Comparison of ENCODE assay signal across 12 cellular contexts in genomic region chr18:24054130-24054529, GRCh38. TPM values are rescaled to one million over a fixed set of nuclear protein-coding genes. Genes with fewer than 3 reads are reported as not detected.
DNase-seq lines count a peak whose midpoint lies in the region; TF ChIP-seq lines count a peak whose summit lies in the region.
"Had no signal": no experiment of that assay in that cellular context is flagged by ENCODE, and none has a peak within 500 bp of the region (broad histone marks: within the 10 kb centered on the region; RNA-seq: fewer than 3 reads in every experiment).

No MANE protein-coding gene starts in this region.

- H3K4me2 ChIP-seq in mammary epithelial cell (ENCODE audit: insufficient read depth, low read depth, low read length) (peak overlapping the region; percentile 56), neuronal stem cell (ENCODE audit: insufficient read depth, low read length, poor library complexity, severe bottlenecking) (no peak overlapping the region)

- H3K36me3 Mint-ChIP-seq in MCF 10A (ENCODE audit: insufficient read depth, unreplicated experiment) = no peaks in the 10 kb centered on the region

- H3K27ac Mint-ChIP-seq in MCF 10A (ENCODE audit: low read depth, unreplicated experiment) = no peak overlapping the region

- peaks cover 11% of the 10 kb centered on the region for H3K4me1 Mint-ChIP-seq in MCF 10A (ENCODE audit: insufficient read depth, unreplicated experiment)

- WGBS in mammary epithelial cell (ENCODE audit: low coverage, missing lambda C conversion rate) = 0% methylated on average over 4 of the region's 4 CpGs
- no CpG with 5 or more reads among the region's 4 CpGs for WGBS in neuronal stem cell (ENCODE audit: extremely low coverage in 2 of 2, insufficient read length in 2 of 2, insufficient replicate concordance in 1 of 2), 2 donors

- H3K4me1 ChIP-seq in mammary epithelial cell (ENCODE audit: insufficient read depth, low read length) = peaks cover 52% of the 10 kb centered on the region
- H3K4me1 ChIP-seq in neuronal stem cell (ENCODE audit: control insufficient read depth in 2 of 2, insufficient read depth in 1 of 2, low read depth in 1 of 2, low read length in 2 of 2) = peaks cover 4 to 8% of the 10 kb centered on the region in 2 donors
- H3K4me1 ChIP-seq: psoas muscle had no signal

- peak overlapping the region; percentile 81 for H3K27ac ChIP-seq in mammary epithelial cell (ENCODE audit: insufficient read depth, low read depth, low read length)
- no peak overlapping the region for H3K27ac ChIP-seq in neuronal stem cell (replicated peaks; ENCODE audit: low read length)
- H3K27ac ChIP-seq: BLaER1, psoas muscle had no signal

- no peak overlapping the region for H3K14ac ChIP-seq in neuronal stem cell (ENCODE audit: low read length)

- TF ChIP-seq CTCF in mammary epithelial cell (conservative IDR thresholded peaks at IDR 0.05 in 1 of 2, IDR thresholded peaks at IDR 0.05 in 1 of 2; ENCODE audit: extremely low read depth in 1 of 2, insufficient read depth in 1 of 2, low read depth in 1 of 2, low read length in 2 of 2) (no peak), MCF 10A (IDR thresholded peaks at IDR 0.05; ENCODE audit: unreplicated experiment) (no peak)

- no peak overlapping the region for H4K91ac ChIP-seq in neuronal stem cell (ENCODE audit: low read depth, low read length, poor library complexity)

- H3K79me1 ChIP-seq in neuronal stem cell (ENCODE audit: low read depth, low read length) = peaks cover 2% of the 10 kb centered on the region

- no peak overlapping the region for H2BK15ac ChIP-seq in neuronal stem cell (ENCODE audit: low read length)

- POLR2A ChIA-PET in MCF 10A (lab: Yijun Ruan, JAX) = interaction anchor here (0.7 kb wide), 2 partner anchors 27 to 68 kb away, joined by 3 read pairs; no protein-coding TSS in a partner anchor

- no peaks in the 10 kb centered on the region for H3K36me3 ChIP-seq in mammary epithelial cell (ENCODE audit: insufficient read depth, low read length)
- no peaks in the 10 kb centered on the region for H3K36me3 ChIP-seq in neuronal stem cell (replicated peaks in 1 of 2; ENCODE audit: control insufficient read depth in 2 of 2, insufficient read depth in 2 of 2, low read length in 2 of 2)

- H3K79me2 ChIP-seq in mammary epithelial cell (ENCODE audit: insufficient read depth, low read length) = peaks cover 77% of the 10 kb centered on the region

- no peak overlapping the region for H3K4me3 Mint-ChIP-seq in MCF 10A (ENCODE audit: unreplicated experiment)
- H3K4me3 Mint-ChIP-seq: stimulated activated naive B cell treated with anti-CD40 and anti-IgM and Interleukin-4, amounts not matched to agents 10 μg/mL and 1 μg/mL and 100 μg/mL, for 72 hours had no signal

- no peak overlapping the region for H3K4ac ChIP-seq in neuronal stem cell (ENCODE audit: low read length)

- H2BK120ac ChIP-seq in neuronal stem cell (ENCODE audit: low read depth, low read length) = no peak overlapping the region

- no peaks in the 10 kb centered on the region for H3K9me3 Mint-ChIP-seq in MCF 10A (ENCODE audit: unreplicated experiment)

- no peak overlapping the region for H3K18ac ChIP-seq in neuronal stem cell (ENCODE audit: low read length)

- H3K9me3 ChIP-seq in mammary epithelial cell (replicated peaks; ENCODE audit: insufficient read depth, low read length) (no peaks in the 10 kb centered on the region), neuronal stem cell (replicated peaks in 1 of 2; ENCODE audit: control insufficient read depth in 2 of 2, insufficient read depth in 1 of 2, low read depth in 1 of 2, low read length in 2 of 2) (no peaks in the 10 kb centered on the region)
- H3K9me3 ChIP-seq: psoas muscle had no signal

- H4K8ac ChIP-seq in neuronal stem cell (ENCODE audit: low read depth, low read length) = no peak overlapping the region

- dilution Hi-C loops in mammary epithelial cell (cut with HindIII; ENCODE audit: low sequenced_read_pairs) = no loop called here

- no peak overlapping the region for H2BK12ac ChIP-seq in neuronal stem cell (ENCODE audit: low read length)

- no peaks in the 10 kb centered on the region for H3K27me3 Mint-ChIP-seq in MCF 10A (ENCODE audit: insufficient read depth, unreplicated experiment)
- H3K27me3 Mint-ChIP-seq: stimulated activated naive B cell treated with anti-CD40 and anti-IgM and Interleukin-4, amounts not matched to agents 10 μg/mL and 1 μg/mL and 100 μg/mL, for 72 hours had no signal

- H2AK5ac ChIP-seq in neuronal stem cell (ENCODE audit: low read depth, low read length) = no peak overlapping the region

- H3K9ac ChIP-seq in mammary epithelial cell (ENCODE audit: insufficient read depth, low read length) (peak overlapping the region; percentile 34), neuronal stem cell (ENCODE audit: low read depth, low read length, poor library complexity) (no peak overlapping the region)
- H3K9ac ChIP-seq: BLaER1 had no signal

- no peaks in the 10 kb centered on the region for H4K20me1 ChIP-seq in mammary epithelial cell (ENCODE audit: insufficient read depth, low read length)

- H3K27me3 ChIP-seq in mammary epithelial cell (ENCODE audit: insufficient read depth, low read length) (no peaks in the 10 kb centered on the region), neuronal stem cell (ENCODE audit: control insufficient read depth in 3 of 3, insufficient read depth in 3 of 3, low read depth in 1 of 3, low read length in 3 of 3) (no peaks in the 10 kb centered on the region)
- H3K27me3 ChIP-seq: BLaER1 had no signal

- in situ Hi-C loops in mammary epithelial cell (cut with MboI; ENCODE audit: low sequenced_read_pairs in 2 of 2) = no loop called here

- H2AFZ ChIP-seq in mammary epithelial cell (ENCODE audit: low read depth, low read length) = peak overlapping the region; percentile 6
- H2AFZ ChIP-seq in neuronal stem cell (ENCODE audit: low read length) = no peak overlapping the region

- CTCF ChIA-PET in mammary epithelial cell (lab: Charles Lee; ENCODE audit: low non-redundant PET) (no interaction called here), MCF 10A (lab: Yijun Ruan, JAX) (no interaction called here)

- H3K4me3 ChIP-seq in mammary epithelial cell (replicated peaks in 1 of 3; ENCODE audit: insufficient read depth in 1 of 3, low read depth in 2 of 3, low read length in 3 of 3) (no peak overlapping the region), neuronal stem cell (ENCODE audit: low read length in 2 of 2) (no peak overlapping the region)
- H3K4me3 ChIP-seq: BLaER1, psoas muscle had no signal

- BruUV-seq in mammary epithelial cell (replicated peaks; lab: Mats Ljungman, UMichigan) (TSS peak; percentile 67), MCF 10A (replicated peaks; lab: Mats Ljungman, UMichigan) (no TSS peak)

- DNase-seq in mammary epithelial cell = peak; percentile 97
- DNase-seq in MCF 10A (ENCODE audit: unreplicated experiment) = no peak
- DNase-seq in activated CD4-positive, alpha-beta T cell treated with anti-CD3 and anti-CD28 coated beads, Interleukin-2, amount 50 U/mL, for 48 hours = peak; percentile 41 to 51
- peak; percentile 82 for DNase-seq in fibroblast of peridontal ligament (ENCODE audit: extremely low read depth)
- peak; percentile 33 for DNase-seq in superior temporal gyrus (ENCODE audit: extremely low spot score)
- no peak for DNase-seq in neuronal stem cell (ENCODE audit: low spot score)
- DNase-seq in iPS-NIHi7 (ENCODE audit: extremely low spot score) = no peak
- DNase-seq in ureter (ENCODE audit: low spot score) = no peak
- DNase-seq: NCI-H1417 treated with DMSO at 0.1 percent for 48 hours; psoas muscle; stimulated activated naive B cell treated with anti-CD40 and anti-IgM and Interleukin-4, amounts not matched to agents 10 μg/mL and 1 μg/mL and 100 μg/mL, for 72 hours had no signal

- H2BK5ac ChIP-seq in neuronal stem cell (ENCODE audit: low read length) = no peak overlapping the region

- intact Hi-C loops in mammary epithelial cell (cut with micrococcal nuclease) (no loop called here), MCF 10A (cut with micrococcal nuclease) (no loop called here)

- H3K23ac ChIP-seq in neuronal stem cell (ENCODE audit: low read depth, low read length, poor library complexity) = no peak overlapping the region

RNA-seq across cellular contexts. Expression of gene TTC39C, which starts 39.6 kb away (rescaled TPM):
- 10 to 100 TPM; 12.0 to 31.0 TPM for total RNA-seq in mammary epithelial cell
- polyA plus RNA-seq in mammary epithelial cell = 16.4 TPM
- polyA minus RNA-seq in mammary epithelial cell = 44.2 TPM
- total RNA-seq in MCF 10A (2022) = 11.4 and 12.9 TPM in 2 replicates
- polyA plus RNA-seq in neuronal stem cell (2013, experiment 1 of 2) = 16.7 TPM
- polyA plus RNA-seq in neuronal stem cell (2013, experiment 2 of 2) = 16.5 TPM
- total RNA-seq in ureter = 33.2 TPM

Comparison
In these comparisons a context has a peak if more than half of its experiments do, and no peak if none do; other contexts are left out.
1. DNase-seq: peak in mammary epithelial cell (single experiment), activated CD4-positive, alpha-beta T cell treated with anti-CD3 and anti-CD28 coated beads, Interleukin-2, amount 50 U/mL, for 48 hours (2 of 2), fibroblast of peridontal ligament (single experiment) and superior temporal gyrus (single experiment); none in MCF 10A (single experiment), neuronal stem cell (single experiment), iPS-NIHi7 (single experiment) and ureter (single experiment).